In genomic region chr1:12453400-12454343, GRCh38 we compare ENCODE assay signal across 11 cellular contexts.
DNase-seq lines count a peak whose midpoint lies in the region; ATAC-seq and TF ChIP-seq lines count a peak whose summit lies in the region.
"Had no signal": no experiment of that assay in that cellular context is flagged by ENCODE, and none has a peak within 500 bp of the region (broad histone marks: within the 10 kb centered on the region; RNA-seq: fewer than 3 reads in every experiment).

No MANE protein-coding gene starts in this region.

- intact Hi-C loops in testis (cut with DNase I; ENCODE audit: low total_unique reads), result no loop called here

- no peak for TF ChIP-seq CTCF in GM10248 (IDR thresholded peaks at IDR 0.05; ENCODE audit: control extremely low read depth, extremely low read depth, low read depth, missing control alignments)
- no peak for TF ChIP-seq CTCF in testis (IDR thresholded peaks at IDR 0.05)

- H3K27ac Mint-ChIP-seq in activated T-cell treated with anti-CD3 and anti-CD28 coated beads, Interleukin-2, amount 50 U/mL, for 72 hours, result peak overlapping the region; percentile 75

- H3K36me3 ChIP-seq in skeletal muscle satellite cell (ENCODE audit: insufficient read depth, low read length), result peaks cover 10% of the 10 kb centered on the region
- H3K36me3 ChIP-seq in testis (ENCODE audit: low read depth, missing control alignments), result no peaks in the 10 kb centered on the region

- POLR2A ChIA-PET in GM10248 (lab: Yijun Ruan, JAX), result no interaction called here

- H3K4me3 Mint-ChIP-seq in activated T-cell treated with anti-CD3 and anti-CD28 coated beads, Interleukin-2, amount 50 U/mL, for 72 hours, result peak overlapping the region; percentile 40 to 42

- 55 to 61% methylated on average over 13 of the region's 13 CpGs for WGBS in testis, 2 donors

- peaks cover 6 to 12% of the 10 kb centered on the region in 2 donors for H3K36me3 Mint-ChIP-seq in activated T-cell treated with anti-CD3 and anti-CD28 coated beads, Interleukin-2, amount 50 U/mL, for 72 hours (ENCODE audit: insufficient read depth in 2 of 2)

- no peaks in the 10 kb centered on the region for H3K27me3 Mint-ChIP-seq in activated T-cell treated with anti-CD3 and anti-CD28 coated beads, Interleukin-2, amount 50 U/mL, for 72 hours (ENCODE audit: low read depth)

- H3K4me2 ChIP-seq in skeletal muscle satellite cell (ENCODE audit: low read length), result peak overlapping the region; percentile 58
- H3K4me2 ChIP-seq: KMS-11 had no signal

- peaks cover 91% of the 10 kb centered on the region for H3K4me1 Mint-ChIP-seq in activated T-cell treated with anti-CD3 and anti-CD28 coated beads, Interleukin-2, amount 50 U/mL, for 72 hours (ENCODE audit: low read depth)

- no peaks in the 10 kb centered on the region for H3K27me3 ChIP-seq in skeletal muscle satellite cell (ENCODE audit: control insufficient read depth, insufficient read depth, low read length)
- no peaks in the 10 kb centered on the region for H3K27me3 ChIP-seq in testis

- H3K9me3 Mint-ChIP-seq in activated T-cell treated with anti-CD3 and anti-CD28 coated beads, Interleukin-2, amount 50 U/mL, for 72 hours, result no peaks in the 10 kb centered on the region

- H3K4me1 ChIP-seq in skeletal muscle satellite cell (ENCODE audit: control insufficient read depth, insufficient read depth, low read length) (peaks cover 67% of the 10 kb centered on the region), testis (peaks cover 53% of the 10 kb centered on the region)

- no peak for TF ChIP-seq POLR2A in testis (IDR thresholded peaks at IDR 0.05)

- H3K4me3 ChIP-seq in skeletal muscle satellite cell (ENCODE audit: low read length) (no peak overlapping the region), testis (no peak overlapping the region)

- H3K27ac ChIP-seq in testis, result peak overlapping the region in 1 of 2 donors; percentile 77
- H3K27ac ChIP-seq: KMS-11 had no signal

- H3K9me3 ChIP-seq in skeletal muscle satellite cell (replicated peaks; ENCODE audit: low read length) (no peaks in the 10 kb centered on the region), testis (no peaks in the 10 kb centered on the region)

- CTCF ChIA-PET in GM10248 (lab: Yijun Ruan, JAX), result interaction anchor here (1.4 to 1.5 kb wide), 2 partner anchors 9 to 112 kb away, joined by 3 read pairs; no protein-coding TSS in a partner anchor

- no peak for ATAC-seq in activated T-cell treated with anti-CD3 and anti-CD28 coated beads, Interleukin-2, amount 50 U/mL, for 72 hours (replicated peaks in 1 of 2)

- peak overlapping the region; percentile 23 for H3K9ac ChIP-seq in skeletal muscle satellite cell (ENCODE audit: low read depth, low read length)
- H3K9ac ChIP-seq: KMS-11 had no signal

- peak; percentile 30 for DNase-seq in HuH-7 (ENCODE audit: low spot score)
- no peak for DNase-seq in activated T-cell treated with anti-CD3 and anti-CD28 coated beads, Interleukin-2, amount 50 U/mL, for 72 hours
- peak; percentile 19 for DNase-seq in iPS-NIHi11 (ENCODE audit: low spot score)
- no peak for DNase-seq in NCI-H1436 (lab: John Stamatoyannopoulos, UW)
- DNase-seq in DMS79 treated with DMSO at 0.1 percent for 48 hours (lab: John Stamatoyannopoulos, UW), result no peak
- DNase-seq in GM10248 (ENCODE audit: extremely low spot score), result no peak
- no peak for DNase-seq in testis
- DNase-seq: SIG-M5; stimulated activated CD4-positive, alpha-beta T cell treated with anti-CD3 and anti-CD28 coated beads, Interleukin-2, amount 100 ng/mL, for 48 hours had no signal

Comparison
In these comparisons a context has a peak if more than half of its experiments do, and no peak if none do; other contexts are left out.
1. DNase-seq: peak in HuH-7 (single experiment) and iPS-NIHi11 (single experiment); none in activated T-cell treated with anti-CD3 and anti-CD28 coated beads, Interleukin-2, amount 50 U/mL, for 72 hours (0 of 2), NCI-H1436 (single experiment), DMS79 treated with DMSO at 0.1 percent for 48 hours (single experiment), GM10248 (single experiment) and testis (single experiment).